ENCODE assay signal across 8 cellular contexts in genomic region chr3:87260270-87260669, GRCh38. TPM values are rescaled to one million over a fixed set of nuclear protein-coding genes. Genes with fewer than 3 reads are reported as not detected.
A peak's percentile ranks its signal among the peaks of the same experiment; 100 is the strongest.
DNase-seq lines count a peak whose midpoint lies in the region; ATAC-seq, FAIRE-seq and TF ChIP-seq lines count a peak whose summit lies in the region.

No MANE protein-coding gene starts in this region.

- POLR2A ChIA-PET in OCI-LY7 (lab: Charles Lee) = interaction anchor here (1.1 to 1.4 kb wide), 4 partner anchors 8 to 11 kb away, joined by 3 to 5 read pairs (median 4); no protein-coding TSS in a partner anchor

- H3K36me3 ChIP-seq in OCI-LY7 (ENCODE audit: insufficient read depth, low read length) (no peaks in the 10 kb centered on the region), ascending aorta (no peaks in the 10 kb centered on the region)

- H3K27ac Mint-ChIP-seq in CD14-positive monocyte = no peak overlapping the region
- H3K27ac Mint-ChIP-seq in stimulated activated memory B cell treated with anti-CD40 and anti-IgM and Interleukin-4, amounts not matched to agents 10 μg/mL and 1 μg/mL and 100 μg/mL, for 72 hours = no peak overlapping the region

- no peak overlapping the region for H2AFZ ChIP-seq in OCI-LY7 (ENCODE audit: low read length)

- no peaks in the 10 kb centered on the region for H3K27me3 ChIP-seq in ascending aorta

- no peaks in the 10 kb centered on the region for H3K9me2 ChIP-seq in OCI-LY7 (ENCODE audit: insufficient read depth, low read length)

- H4K20me1 ChIP-seq in OCI-LY7 (ENCODE audit: insufficient read depth, low read length) = no peaks in the 10 kb centered on the region

- H3K27me3 Mint-ChIP-seq in CD14-positive monocyte (ENCODE audit: low read depth in 3 of 3) = no peaks in the 10 kb centered on the region
- H3K27me3 Mint-ChIP-seq in stimulated activated memory B cell treated with anti-CD40 and anti-IgM and Interleukin-4, amounts not matched to agents 10 μg/mL and 1 μg/mL and 100 μg/mL, for 72 hours = no peaks in the 10 kb centered on the region

- peak; percentile 76 for ATAC-seq in HG02884 (IDR thresholded peaks at IDR 0.05; ENCODE audit: unreplicated experiment)
- no peak for ATAC-seq in stimulated activated memory B cell treated with anti-CD40 and anti-IgM and Interleukin-4, amounts not matched to agents 10 μg/mL and 1 μg/mL and 100 μg/mL, for 72 hours

- H3K9me3 ChIP-seq in OCI-LY7 (ENCODE audit: low read length) (no peaks in the 10 kb centered on the region), ascending aorta (no peaks in the 10 kb centered on the region)

- no peak for DNase-seq in CD14-positive monocyte (ENCODE audit: low spot score)
- peak; percentile 55 for DNase-seq in GM12865 (ENCODE audit: low read depth)
- DNase-seq in OCI-LY7 (ENCODE audit: low spot score) = peak; percentile 51
- no peak for DNase-seq in ascending aorta (ENCODE audit: low spot score in 2 of 2)
- peak; percentile 6 to 11 for DNase-seq in stimulated activated CD8-positive, alpha-beta memory T cell treated with anti-CD3 and anti-CD28 coated beads, Interleukin-15, amount 100 ng/mL, for 48 hours (ENCODE audit: low read depth in 2 of 2)

- no peaks in the 10 kb centered on the region for H3K9me3 Mint-ChIP-seq in CD14-positive monocyte
- no peaks in the 10 kb centered on the region for H3K9me3 Mint-ChIP-seq in stimulated activated memory B cell treated with anti-CD40 and anti-IgM and Interleukin-4, amounts not matched to agents 10 μg/mL and 1 μg/mL and 100 μg/mL, for 72 hours

- no peaks in the 10 kb centered on the region for H3K79me2 ChIP-seq in OCI-LY7 (ENCODE audit: insufficient read depth, low read depth, low read length)

- H3K4me1 Mint-ChIP-seq in CD14-positive monocyte = peaks cover 3% of the 10 kb centered on the region
- peaks cover 5% of the 10 kb centered on the region for H3K4me1 Mint-ChIP-seq in stimulated activated memory B cell treated with anti-CD40 and anti-IgM and Interleukin-4, amounts not matched to agents 10 μg/mL and 1 μg/mL and 100 μg/mL, for 72 hours

- no peaks in the 10 kb centered on the region for H3K4me1 ChIP-seq in OCI-LY7 (ENCODE audit: insufficient read depth, low read length, poor library complexity, severe bottlenecking)
- H3K4me1 ChIP-seq in ascending aorta = no peaks in the 10 kb centered on the region

- TF ChIP-seq CTCF in CD14-positive monocyte (IDR thresholded peaks at IDR 0.05) = peak; percentile 80
- peak; percentile 71 for TF ChIP-seq CTCF in GM12865 (IDR thresholded peaks at IDR 0.05; ENCODE audit: insufficient read depth, low read depth, low read length, missing control alignments)
- TF ChIP-seq CTCF in OCI-LY7 (conservative IDR thresholded peaks at IDR 0.05; ENCODE audit: low read length) = peak; percentile 85
- peak in 2 of 3 experiments; percentile 43 to 56 for TF ChIP-seq CTCF in ascending aorta (IDR thresholded peaks at IDR 0.05)

- no TSS peak for BruUV-seq in OCI-LY7 (replicated peaks; lab: Mats Ljungman, UMichigan)

- FAIRE-seq in islet of Langerhans (lab: Jason Lieb, UNC) = peak; percentile 76

- no peak overlapping the region for H3K4me2 ChIP-seq in OCI-LY7 (ENCODE audit: low read length)

- H3K36me3 Mint-ChIP-seq in CD14-positive monocyte = peaks cover 7% of the 10 kb centered on the region in 2 donors
- H3K36me3 Mint-ChIP-seq in stimulated activated memory B cell treated with anti-CD40 and anti-IgM and Interleukin-4, amounts not matched to agents 10 μg/mL and 1 μg/mL and 100 μg/mL, for 72 hours = no peaks in the 10 kb centered on the region

- intact Hi-C loops in CD14-positive monocyte (cut with micrococcal nuclease) (no loop called here), OCI-LY7 (cut with micrococcal nuclease; ENCODE audit: unreplicated experiment) (no loop called here), ascending aorta (cut with DNase I) (no loop called here)

- H3K4me3 Mint-ChIP-seq in CD14-positive monocyte = no peak overlapping the region
- H3K4me3 Mint-ChIP-seq in stimulated activated memory B cell treated with anti-CD40 and anti-IgM and Interleukin-4, amounts not matched to agents 10 μg/mL and 1 μg/mL and 100 μg/mL, for 72 hours = no peak overlapping the region

- no peak overlapping the region for H3K27ac ChIP-seq in OCI-LY7 (ENCODE audit: low read depth, low read length, poor library complexity, severe bottlenecking)
- no peak overlapping the region for H3K27ac ChIP-seq in ascending aorta

- no peak overlapping the region for H3K4me3 ChIP-seq in GM12865 (ENCODE audit: low read depth, low read length)
- H3K4me3 ChIP-seq in OCI-LY7 (ENCODE audit: low read depth, low read length, poor library complexity, severe bottlenecking) = no peak overlapping the region
- H3K4me3 ChIP-seq in ascending aorta = no peak overlapping the region

- CTCF ChIA-PET in OCI-LY7 (lab: Charles Lee; ENCODE audit: unreplicated experiment) = no interaction called here

RNA-seq across cellular contexts. Expression of gene POU1F1, which starts 16.1 kb away (rescaled TPM):
- polyA plus RNA-seq in CD14-positive monocyte = not detected
- not detected in 2 replicates for total RNA-seq in OCI-LY7 (2014; rRNA removed; shearing (Covaris generic))
- not detected in 2 replicates for total RNA-seq in OCI-LY7 (2022)
- total RNA-seq in ascending aorta = not detected

RNA-seq across cellular contexts. Expression of gene CHMP2B, which starts 33.2 kb away (rescaled TPM):
- 10 to 100 TPM; 62.1 to 67.9 TPM for polyA plus RNA-seq in CD14-positive monocyte
- total RNA-seq in OCI-LY7 (2014; rRNA removed; shearing (Covaris generic)) = 11.5 and 17.5 TPM in 2 replicates
- 31.5 and 32.3 TPM in 2 replicates for total RNA-seq in OCI-LY7 (2022)
- total RNA-seq in ascending aorta = 27.7 TPM

Comparison
In these comparisons a context has a peak if more than half of its experiments do, and no peak if none do; other contexts are left out.
1. DNase-seq: peak in GM12865 (single experiment), OCI-LY7 (single experiment) and stimulated activated CD8-positive, alpha-beta memory T cell treated with anti-CD3 and anti-CD28 coated beads, Interleukin-15, amount 100 ng/mL, for 48 hours (2 of 2); none in CD14-positive monocyte (single experiment) and ascending aorta (0 of 2).
2. Peak in every context shown above with its lines, with median percentiles within 50 percentile points of each other: CTCF ChIP-seq.